9 cellular contexts compared by ENCODE assay signal in the genomic region with DNA sequence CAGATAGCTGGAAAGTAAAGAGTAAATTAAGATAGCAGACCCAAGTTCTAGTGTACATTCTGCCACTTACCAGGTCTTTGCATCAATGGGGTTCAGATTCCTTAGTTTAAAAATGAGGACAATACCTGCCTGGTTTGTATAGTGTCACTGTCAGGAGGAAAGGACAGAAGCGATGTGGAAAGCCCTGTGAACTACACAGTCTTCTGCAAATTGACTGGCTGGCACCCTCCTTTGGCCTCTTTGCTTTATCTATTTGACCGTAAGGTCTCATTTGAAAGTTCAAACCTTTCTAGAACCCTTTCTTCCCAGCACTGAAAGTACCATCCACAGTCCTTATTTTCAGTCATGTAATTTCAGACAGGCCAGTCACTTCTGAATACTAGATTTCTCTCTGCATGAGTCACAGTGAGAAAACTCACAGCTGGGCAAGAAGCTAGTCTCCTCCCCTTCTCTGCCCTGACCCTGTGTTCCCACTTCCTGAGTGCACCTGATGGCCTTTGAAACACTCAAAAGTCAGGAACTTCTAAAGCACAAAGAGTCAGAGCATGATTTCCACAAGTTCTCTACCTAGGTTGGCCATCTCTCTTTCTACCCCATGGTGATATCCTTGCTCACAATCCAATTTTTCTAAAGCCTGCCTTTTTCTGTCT.
DNase-seq lines count a peak whose midpoint lies in the region; ATAC-seq and TF ChIP-seq lines count a peak whose summit lies in the region.
"Had no signal": no experiment of that assay in that cellular context is flagged by ENCODE, and none has a peak within 500 bp of the region (broad histone marks: within the 10 kb centered on the region; RNA-seq: fewer than 3 reads in every experiment).

No MANE protein-coding gene starts in this region.

- TF ChIP-seq CTCF in WERI-Rb-1 (IDR thresholded peaks at IDR 0.05; ENCODE audit: low read depth, low read length), result no peak

- H3K27me3 Mint-ChIP-seq in CD8-positive, alpha-beta memory T cell, result no peaks in the 10 kb centered on the region
- H3K27me3 Mint-ChIP-seq: dendritic cell treated with granulocyte-macrophage colony-stimulating factor and Interleukin-4, amounts not matched to agents 40 ng/mL and 50 ng/mL, for 4 days had no signal

- CTCF ChIA-PET in CD8-positive, alpha-beta memory T cell (lab: Charles Lee), result no interaction called here

- H3K27me3 ChIP-seq in WERI-Rb-1 (ENCODE audit: insufficient read depth, low read depth, severe bottlenecking), result no peaks in the 10 kb centered on the region
- no peaks in the 10 kb centered on the region for H3K27me3 ChIP-seq in CD8-positive, alpha-beta memory T cell (ENCODE audit: insufficient read depth, low read length, poor library complexity, severe bottlenecking)

- ATAC-seq in GM21576 (IDR thresholded peaks at IDR 0.05; ENCODE audit: unreplicated experiment) (peak; percentile 97), HG03575 (IDR thresholded peaks at IDR 0.05; ENCODE audit: extremely low read depth, insufficient number of reproducible peaks, low FRiP score, unreplicated experiment) (peak; percentile 96)

- DNase-seq in GM03348 (ENCODE audit: low spot score) (peak; percentile 14), glomerular visceral epithelial cell (ENCODE audit: extremely low spot score) (peak; percentile 72), NCI-H2171 treated with DMSO at 0.1 percent for 48 hours (lab: John Stamatoyannopoulos, UW) (no peak), WERI-Rb-1 (no peak), foreskin melanocyte (no peak)
- no peak for DNase-seq in CD8-positive, alpha-beta memory T cell

- POLR2A ChIA-PET in CD8-positive, alpha-beta memory T cell (lab: Charles Lee), result no interaction called here

- H3K27ac ChIP-seq in WERI-Rb-1, result no peak overlapping the region
- H3K27ac ChIP-seq in CD8-positive, alpha-beta memory T cell (ENCODE audit: low read depth, low read length), result no peak overlapping the region

- no peaks in the 10 kb centered on the region for H3K36me3 ChIP-seq in WERI-Rb-1
- no peaks in the 10 kb centered on the region for H3K36me3 ChIP-seq in CD8-positive, alpha-beta memory T cell (ENCODE audit: insufficient read depth, low read length)

- H3K27ac Mint-ChIP-seq in CD8-positive, alpha-beta memory T cell, result no peak overlapping the region
- H3K27ac Mint-ChIP-seq: dendritic cell treated with granulocyte-macrophage colony-stimulating factor and Interleukin-4, amounts not matched to agents 40 ng/mL and 50 ng/mL, for 4 days had no signal

- H3K4me3 Mint-ChIP-seq in CD8-positive, alpha-beta memory T cell, result no peak overlapping the region
- H3K4me3 Mint-ChIP-seq: dendritic cell treated with granulocyte-macrophage colony-stimulating factor and Interleukin-4, amounts not matched to agents 40 ng/mL and 50 ng/mL, for 4 days had no signal

- no peaks in the 10 kb centered on the region for H3K4me1 Mint-ChIP-seq in CD8-positive, alpha-beta memory T cell

- no peaks in the 10 kb centered on the region for H3K4me1 ChIP-seq in CD8-positive, alpha-beta memory T cell (ENCODE audit: insufficient read depth, low read length)

- peaks cover 0 to 4% (median 2%) of the 10 kb centered on the region in 5 donors for H3K9me3 Mint-ChIP-seq in CD8-positive, alpha-beta memory T cell

- H3K9me3 ChIP-seq in WERI-Rb-1 (ENCODE audit: severe bottlenecking), result no peaks in the 10 kb centered on the region
- H3K9me3 ChIP-seq in CD8-positive, alpha-beta memory T cell (ENCODE audit: low read length), result no peaks in the 10 kb centered on the region

- no peaks in the 10 kb centered on the region for H3K36me3 Mint-ChIP-seq in CD8-positive, alpha-beta memory T cell

- no peak overlapping the region for H3K4me3 ChIP-seq in WERI-Rb-1 (ENCODE audit: low read depth, low read length)
- H3K4me3 ChIP-seq in CD8-positive, alpha-beta memory T cell (ENCODE audit: low read length), result no peak overlapping the region

Comparison
In these comparisons a context has a peak if more than half of its experiments do, and no peak if none do; other contexts are left out.
1. DNase-seq: peak in GM03348 (single experiment) and glomerular visceral epithelial cell (single experiment); none in NCI-H2171 treated with DMSO at 0.1 percent for 48 hours (single experiment), WERI-Rb-1 (single experiment), foreskin melanocyte (single experiment) and CD8-positive, alpha-beta memory T cell (0 of 5).